35 cellular contexts compared by ENCODE assay signal in the genomic region with DNA sequence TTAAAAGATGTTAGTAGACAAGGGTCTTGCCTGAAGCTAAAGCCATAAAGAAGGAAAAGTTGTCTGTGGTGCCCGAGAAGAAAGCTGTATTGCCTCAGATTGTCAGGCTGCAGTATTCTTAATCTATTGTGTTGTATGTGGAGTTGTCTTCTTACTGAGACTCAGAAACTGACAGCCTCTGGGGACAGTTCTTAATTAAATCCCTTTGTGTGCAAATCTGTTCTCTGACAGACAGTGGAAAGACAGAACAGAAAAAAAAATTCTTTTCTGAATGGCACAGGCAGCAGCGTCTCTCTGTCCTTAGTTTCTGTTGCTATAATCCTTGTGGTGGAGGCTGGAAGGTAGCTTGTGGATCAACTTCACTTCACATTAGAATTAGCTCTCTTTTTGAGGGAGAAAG. TPM values are rescaled to one million over a fixed set of nuclear protein-coding genes. Genes with fewer than 3 reads are reported as not detected.
"Had no signal": no experiment of that assay in that cellular context is flagged by ENCODE, and none has a peak within 500 bp of the region (broad histone marks: within the 10 kb centered on the region; RNA-seq: fewer than 3 reads in every experiment).

No MANE protein-coding gene starts in this region.

- H3K27ac ChIP-seq: adrenal gland, cardiac muscle cell, lower lobe of right lung, skin epidermis, upper lobe of left lung, vagina, VCaP had no signal

- H3K4me1 Mint-ChIP-seq: activated CD4-positive, alpha-beta T cell treated with anti-CD3 and anti-CD28 coated beads, Interleukin-2, amount 10 ng/mL, durations not matched to agents 24 days and 14 days; activated naive CD8-positive, alpha-beta T cell treated with anti-CD3 and anti-CD28 coated beads for 36 hours; natural killer cell; stimulated activated memory B cell treated with anti-CD40 and anti-IgM and Interleukin-4, amounts not matched to agents 10 μg/mL and 1 μg/mL and 100 μg/mL, for 72 hours; stimulated activated naive CD8-positive, alpha-beta T cell treated with anti-CD3 and anti-CD28 coated beads, Interleukin-15, amount 100 ng/mL, for 72 hours had no signal

- H3K4me3 Mint-ChIP-seq: activated CD4-positive, alpha-beta memory T cell treated with anti-CD3 and anti-CD28 coated beads for 36 hours; activated CD4-positive, alpha-beta T cell treated with anti-CD3 and anti-CD28 coated beads, Interleukin-2, amount 10 ng/mL, durations not matched to agents 24 days and 14 days; activated naive CD4-positive, alpha-beta T cell treated with anti-CD3 and anti-CD28 coated beads for 36 hours; activated naive CD8-positive, alpha-beta T cell treated with anti-CD3 and anti-CD28 coated beads for 36 hours; activated T-helper 1 cell treated with anti-CD3 and anti-CD28 coated beads, Interleukin-12 subunit alpha, Interleukin-12 subunit beta, Interleukin-2, Interleukin-4 antibody, amounts not matched to agents 30 ng/mL and 10 ng/mL and 1 ng/mL, durations not matched to agents 14 hours and 24 hours and 36 hours; natural killer cell; stimulated activated memory B cell treated with anti-CD40 and anti-IgM and Interleukin-4, amounts not matched to agents 10 μg/mL and 1 μg/mL and 100 μg/mL, for 72 hours; stimulated activated naive CD8-positive, alpha-beta T cell treated with anti-CD3 and anti-CD28 coated beads, Interleukin-15, amount 100 ng/mL, for 72 hours had no signal

- H3K27me3 Mint-ChIP-seq: activated CD4-positive, alpha-beta memory T cell treated with anti-CD3 and anti-CD28 coated beads for 36 hours; activated CD4-positive, alpha-beta T cell treated with anti-CD3 and anti-CD28 coated beads, Interleukin-2, amount 10 ng/mL, durations not matched to agents 24 days and 14 days; activated naive CD8-positive, alpha-beta T cell treated with anti-CD3 and anti-CD28 coated beads for 36 hours; stimulated activated memory B cell treated with anti-CD40 and anti-IgM and Interleukin-4, amounts not matched to agents 10 μg/mL and 1 μg/mL and 100 μg/mL, for 72 hours had no signal

- H3K36me3 Mint-ChIP-seq: activated CD4-positive, alpha-beta memory T cell treated with anti-CD3 and anti-CD28 coated beads for 36 hours; activated naive CD8-positive, alpha-beta T cell treated with anti-CD3 and anti-CD28 coated beads for 36 hours; brain; natural killer cell; stimulated activated memory B cell treated with anti-CD40 and anti-IgM and Interleukin-4, amounts not matched to agents 10 μg/mL and 1 μg/mL and 100 μg/mL, for 72 hours had no signal

- H3K27me3 ChIP-seq: adrenal gland, cardiac muscle cell, heart left ventricle, upper lobe of left lung, vagina had no signal

- H3K4me3 ChIP-seq: adrenal gland, cardiac muscle cell, heart left ventricle, lower lobe of right lung, skin epidermis, upper lobe of left lung, vagina had no signal

- H3K27ac Mint-ChIP-seq: activated CD4-positive, alpha-beta memory T cell treated with anti-CD3 and anti-CD28 coated beads for 36 hours; activated CD4-positive, alpha-beta T cell treated with anti-CD3 and anti-CD28 coated beads, Interleukin-2, amount 10 ng/mL, durations not matched to agents 24 days and 14 days; activated naive CD4-positive, alpha-beta T cell treated with anti-CD3 and anti-CD28 coated beads for 36 hours; activated naive CD8-positive, alpha-beta T cell treated with anti-CD3 and anti-CD28 coated beads for 36 hours; activated T-helper 1 cell treated with anti-CD3 and anti-CD28 coated beads, Interleukin-12 subunit alpha, Interleukin-12 subunit beta, Interleukin-2, Interleukin-4 antibody, amounts not matched to agents 30 ng/mL and 10 ng/mL and 1 ng/mL, durations not matched to agents 14 hours and 24 hours and 36 hours; natural killer cell; stimulated activated memory B cell treated with anti-CD40 and anti-IgM and Interleukin-4, amounts not matched to agents 10 μg/mL and 1 μg/mL and 100 μg/mL, for 72 hours; stimulated activated naive CD8-positive, alpha-beta T cell treated with anti-CD3 and anti-CD28 coated beads, Interleukin-15, amount 100 ng/mL, for 72 hours had no signal

- H3K9me3 ChIP-seq: adrenal gland, heart left ventricle, lower lobe of right lung, upper lobe of left lung, vagina had no signal

- H3K36me3 ChIP-seq: adrenal gland, cardiac muscle cell, heart left ventricle, lower lobe of right lung, upper lobe of left lung, vagina had no signal

- DNase-seq: activated CD4-positive, alpha-beta memory T cell treated with anti-CD3 and anti-CD28 coated beads for 36 hours; activated CD4-positive, alpha-beta T cell treated with anti-CD3 and anti-CD28 coated beads, Interleukin-2, amount 10 ng/mL, durations not matched to agents 24 days and 14 days; activated CD8-positive, alpha-beta memory T cell treated with anti-CD3 and anti-CD28 coated beads, Interleukin-2, amount 50 U/mL, for 4 hours; activated effector memory CD4-positive, alpha-beta T cell treated with anti-CD3 and anti-CD28 coated beads, Interleukin-2, amount 50 U/mL, for 16 hours; activated naive CD4-positive, alpha-beta T cell treated with anti-CD3 and anti-CD28 coated beads for 36 hours; activated naive CD8-positive, alpha-beta T cell treated with anti-CD3 and anti-CD28 coated beads for 36 hours; activated T-cell treated with anti-CD3 and anti-CD28 coated beads, Interleukin-2, amount 50 U/mL, for 1 hour; adrenal gland; cortex of kidney; foreskin fibroblast; heart left ventricle; lower lobe of right lung; mesenchymal stem cell; natural killer cell; posterior cingulate gyrus; stimulated activated CD4-positive, alpha-beta T cell treated with anti-CD3 and anti-CD28 coated beads, Interleukin-4, amount 100 ng/mL, for 4 hours; stimulated activated CD8-positive, alpha-beta memory T cell treated with anti-CD3 and anti-CD28 coated beads, Interleukin-4, amount 100 ng/mL, for 48 hours; stimulated activated naive CD8-positive, alpha-beta T cell treated with anti-CD3 and anti-CD28 coated beads, Interleukin-15, amount 100 ng/mL, for 72 hours had no signal

- ATAC-seq: activated CD4-positive, CD25-positive, alpha-beta regulatory T cell treated with anti-CD3 and anti-CD28 coated beads, Interleukin-2, amount 50 U/mL, for 24 hours; lower lobe of right lung; natural killer cell; stimulated activated memory B cell treated with anti-CD40 and anti-IgM and Interleukin-4, amounts not matched to agents 10 μg/mL and 1 μg/mL and 100 μg/mL, for 72 hours; stimulated activated naive CD8-positive, alpha-beta T cell treated with anti-CD3 and anti-CD28 coated beads, Interleukin-15, amount 100 ng/mL, for 72 hours had no signal

- H3K4me1 ChIP-seq: adrenal gland, lower lobe of right lung, upper lobe of left lung had no signal

- FAIRE-seq: endothelial cell of umbilical vein, TTC549 had no signal

- H3K9me3 Mint-ChIP-seq: activated CD4-positive, alpha-beta memory T cell treated with anti-CD3 and anti-CD28 coated beads for 36 hours; activated naive CD4-positive, alpha-beta T cell treated with anti-CD3 and anti-CD28 coated beads for 36 hours had no signal

RNA-seq across cellular contexts. Expression of gene VWC2, which starts 16.8 kb away (rescaled TPM):
- total RNA-seq: activated CD4-positive, alpha-beta memory T cell treated with anti-CD3 and anti-CD28 coated beads for 36 hours; activated CD4-positive, alpha-beta T cell treated with anti-CD3 and anti-CD28 coated beads, Interleukin-2, amount 10 ng/mL, durations not matched to agents 24 days and 14 days; activated CD8-positive, alpha-beta memory T cell treated with anti-CD3 and anti-CD28 coated beads for 36 hours; activated naive CD4-positive, alpha-beta T cell treated with anti-CD3 and anti-CD28 coated beads for 36 hours; activated naive CD8-positive, alpha-beta T cell treated with anti-CD3 and anti-CD28 coated beads for 36 hours; activated T-helper 1 cell treated with anti-CD3 and anti-CD28 coated beads, Interleukin-12 subunit alpha, Interleukin-12 subunit beta, Interleukin-2, Interleukin-4 antibody, amounts not matched to agents 30 ng/mL and 10 ng/mL and 1 ng/mL, durations not matched to agents 14 hours and 24 hours and 36 hours; aorta; chondrocyte; endothelial cell of umbilical vein; mononuclear cell; natural killer cell; osteoblast; T-helper 1 cell treated with Interleukin-12 subunit alpha and Interleukin-12 subunit beta and Interleukin-4 antibody, amounts not matched to agents 30 ng/mL and 1 ng/mL, for 36 hours had no signal
- polyA plus RNA-seq: endothelial cell of umbilical vein had no signal
